ENCODE assay signal across 15 cellular contexts in the genomic region with DNA sequence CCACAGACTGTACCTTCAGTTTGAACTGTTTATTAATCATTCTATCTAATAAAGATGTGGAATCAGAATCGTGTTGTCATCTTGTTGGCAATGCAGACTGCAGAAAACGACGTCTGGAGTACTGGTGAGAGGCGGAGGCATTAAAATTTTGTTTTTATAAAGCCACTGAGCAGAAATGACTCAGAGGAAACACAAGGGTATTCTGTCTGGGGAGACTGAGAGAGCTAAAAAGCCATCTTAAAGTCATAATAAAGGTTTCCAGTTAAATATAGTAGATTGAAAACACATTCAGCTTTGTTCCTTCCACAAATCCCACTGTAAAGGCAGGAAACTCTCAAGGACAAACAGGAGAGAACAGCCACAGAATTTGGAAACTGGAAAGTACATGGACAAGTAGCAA.
DNase-seq lines count a peak whose midpoint lies in the region; ATAC-seq and TF ChIP-seq lines count a peak whose summit lies in the region.
"Had no signal": no experiment of that assay in that cellular context is flagged by ENCODE, and none has a peak within 500 bp of the region (broad histone marks: within the 10 kb centered on the region; RNA-seq: fewer than 3 reads in every experiment).

No MANE protein-coding gene starts in this region.

- H3K27ac Mint-ChIP-seq in activated CD4-positive, alpha-beta memory T cell treated with anti-CD3 and anti-CD28 coated beads, Interleukin-2, amount 10 ng/mL, durations not matched to agents 7 days and 5 days: peak overlapping the region; percentile 17
- no peak overlapping the region for H3K27ac Mint-ChIP-seq in activated CD4-positive, alpha-beta memory T cell treated with anti-CD3 and anti-CD28 coated beads for 36 hours
- H3K27ac Mint-ChIP-seq in T-helper 17 cell: peak overlapping the region; percentile 6
- peak overlapping the region; percentile 1 for H3K27ac Mint-ChIP-seq in stimulated activated effector memory CD8-positive, alpha-beta T cell treated with anti-CD3 and anti-CD28 coated beads, Interleukin-12 subunit alpha, Interleukin-12 subunit beta, amount 100 ng/mL, for 72 hours
- H3K27ac Mint-ChIP-seq: activated T-helper 1 cell treated with anti-CD3 and anti-CD28 coated beads, Interleukin-12 subunit alpha, Interleukin-12 subunit beta, Interleukin-2, Interleukin-4 antibody, amounts not matched to agents 30 ng/mL and 10 ng/mL and 1 ng/mL, durations not matched to agents 14 hours and 24 hours and 36 hours had no signal

- intact Hi-C loops in activated CD4-positive, alpha-beta memory T cell treated with anti-CD3 and anti-CD28 coated beads for 36 hours (cut with micrococcal nuclease): no loop called here
- intact Hi-C loops in PC-3 (cut with micrococcal nuclease): no loop called here

- H3K9me3 ChIP-seq in T-helper 17 cell (ENCODE audit: control insufficient read depth, low read length, poor library complexity, severe bottlenecking) (no peaks in the 10 kb centered on the region), PC-3 (ENCODE audit: low read length) (no peaks in the 10 kb centered on the region)

- DNase-seq in activated CD4-positive, alpha-beta memory T cell treated with anti-CD3 and anti-CD28 coated beads, Interleukin-2, amount 10 ng/mL, durations not matched to agents 7 days and 5 days: no peak
- no peak for DNase-seq in activated CD4-positive, alpha-beta memory T cell treated with anti-CD3 and anti-CD28 coated beads for 36 hours
- no peak for DNase-seq in T-helper 17 cell
- DNase-seq in fibroblast of the aortic adventitia (ENCODE audit: low read depth): peak; percentile 44
- no peak for DNase-seq in stimulated activated effector memory CD8-positive, alpha-beta T cell treated with anti-CD3 and anti-CD28 coated beads, Interleukin-12 subunit alpha, Interleukin-12 subunit beta, amount 100 ng/mL, for 72 hours (ENCODE audit: low spot score in 2 of 2)
- no peak for DNase-seq in caudate nucleus (lab: John Stamatoyannopoulos, UW)
- no peak for DNase-seq in PC-3
- DNase-seq: naive thymus-derived CD4-positive, alpha-beta T cell; NCI-H1930; NK-92 treated with Interleukin-12 subunit alpha and Interleukin-12 subunit beta, amount 100 ng/mL, for 24 hours; right lobe of liver had no signal

- H3K79me2 ChIP-seq in PC-3 (ENCODE audit: low read length): no peaks in the 10 kb centered on the region

- ATAC-seq in T-helper 17 cell: no peak
- ATAC-seq in stimulated activated effector memory CD8-positive, alpha-beta T cell treated with anti-CD3 and anti-CD28 coated beads, Interleukin-12 subunit alpha, Interleukin-12 subunit beta, amount 100 ng/mL, for 72 hours: peak; percentile 58
- no peak for ATAC-seq in PC-3
- ATAC-seq in GM21717 (IDR thresholded peaks at IDR 0.05; ENCODE audit: unreplicated experiment): no peak
- ATAC-seq: naive thymus-derived CD4-positive, alpha-beta T cell; right lobe of liver had no signal

- no peaks in the 10 kb centered on the region for H3K4me1 ChIP-seq in PC-3 (ENCODE audit: insufficient read depth, low read length)

- H3K27ac ChIP-seq in caudate nucleus (ENCODE audit: low read depth, low read length) (no peak overlapping the region), PC-3 (ENCODE audit: low read length) (no peak overlapping the region)
- H3K27ac ChIP-seq: esophagus muscularis mucosa, right lobe of liver had no signal

- BruUV-seq in PC-3 (replicated peaks; lab: Mats Ljungman, UMichigan): no TSS peak

- H3F3A ChIP-seq in PC-3 (ENCODE audit: low read length, unreplicated experiment): no peaks in the 10 kb centered on the region

- peaks cover 21% of the 10 kb centered on the region for H3K4me1 Mint-ChIP-seq in activated CD4-positive, alpha-beta memory T cell treated with anti-CD3 and anti-CD28 coated beads, Interleukin-2, amount 10 ng/mL, durations not matched to agents 7 days and 5 days
- H3K4me1 Mint-ChIP-seq in activated CD4-positive, alpha-beta memory T cell treated with anti-CD3 and anti-CD28 coated beads for 36 hours (ENCODE audit: low read depth): peaks cover 8% of the 10 kb centered on the region
- peaks cover 3% of the 10 kb centered on the region for H3K4me1 Mint-ChIP-seq in T-helper 17 cell
- peaks cover 9% of the 10 kb centered on the region for H3K4me1 Mint-ChIP-seq in stimulated activated effector memory CD8-positive, alpha-beta T cell treated with anti-CD3 and anti-CD28 coated beads, Interleukin-12 subunit alpha, Interleukin-12 subunit beta, amount 100 ng/mL, for 72 hours
- H3K4me1 Mint-ChIP-seq: central memory CD8-positive, alpha-beta T cell had no signal

- no peaks in the 10 kb centered on the region for H3K9me2 ChIP-seq in PC-3 (replicated peaks; ENCODE audit: low read length)

- no peak overlapping the region for H2AFZ ChIP-seq in PC-3 (ENCODE audit: low read length)

- no peak overlapping the region for H3K4me3 Mint-ChIP-seq in activated CD4-positive, alpha-beta memory T cell treated with anti-CD3 and anti-CD28 coated beads, Interleukin-2, amount 10 ng/mL, durations not matched to agents 7 days and 5 days
- H3K4me3 Mint-ChIP-seq in activated CD4-positive, alpha-beta memory T cell treated with anti-CD3 and anti-CD28 coated beads for 36 hours: no peak overlapping the region
- H3K4me3 Mint-ChIP-seq in T-helper 17 cell: no peak overlapping the region
- no peak overlapping the region for H3K4me3 Mint-ChIP-seq in stimulated activated effector memory CD8-positive, alpha-beta T cell treated with anti-CD3 and anti-CD28 coated beads, Interleukin-12 subunit alpha, Interleukin-12 subunit beta, amount 100 ng/mL, for 72 hours
- H3K4me3 Mint-ChIP-seq: activated T-helper 1 cell treated with anti-CD3 and anti-CD28 coated beads, Interleukin-12 subunit alpha, Interleukin-12 subunit beta, Interleukin-2, Interleukin-4 antibody, amounts not matched to agents 30 ng/mL and 10 ng/mL and 1 ng/mL, durations not matched to agents 14 hours and 24 hours and 36 hours; central memory CD8-positive, alpha-beta T cell; naive thymus-derived CD4-positive, alpha-beta T cell had no signal

- H3K36me3 Mint-ChIP-seq in activated CD4-positive, alpha-beta memory T cell treated with anti-CD3 and anti-CD28 coated beads, Interleukin-2, amount 10 ng/mL, durations not matched to agents 7 days and 5 days (ENCODE audit: low read depth): peaks cover 42% of the 10 kb centered on the region
- H3K36me3 Mint-ChIP-seq in activated CD4-positive, alpha-beta memory T cell treated with anti-CD3 and anti-CD28 coated beads for 36 hours: peaks cover 22% of the 10 kb centered on the region
- H3K36me3 Mint-ChIP-seq in T-helper 17 cell (ENCODE audit: low read depth): peaks cover 5% of the 10 kb centered on the region
- peaks cover 8% of the 10 kb centered on the region for H3K36me3 Mint-ChIP-seq in stimulated activated effector memory CD8-positive, alpha-beta T cell treated with anti-CD3 and anti-CD28 coated beads, Interleukin-12 subunit alpha, Interleukin-12 subunit beta, amount 100 ng/mL, for 72 hours

- no peaks in the 10 kb centered on the region for H3K27me3 Mint-ChIP-seq in activated CD4-positive, alpha-beta memory T cell treated with anti-CD3 and anti-CD28 coated beads, Interleukin-2, amount 10 ng/mL, durations not matched to agents 7 days and 5 days
- H3K27me3 Mint-ChIP-seq in activated CD4-positive, alpha-beta memory T cell treated with anti-CD3 and anti-CD28 coated beads for 36 hours: no peaks in the 10 kb centered on the region
- H3K27me3 Mint-ChIP-seq in T-helper 17 cell: no peaks in the 10 kb centered on the region
- H3K27me3 Mint-ChIP-seq: central memory CD8-positive, alpha-beta T cell; naive thymus-derived CD4-positive, alpha-beta T cell had no signal

- no peak overlapping the region for H3K9ac ChIP-seq in PC-3 (ENCODE audit: low read length)

- CTCF ChIA-PET in activated CD4-positive, alpha-beta memory T cell treated with anti-CD3 and anti-CD28 coated beads, Interleukin-2, amount 10 ng/mL, durations not matched to agents 7 days and 5 days (lab: Charles Lee): interaction anchor here (0.7 kb wide), 1 partner anchor 20 kb away, joined by 3 read pairs; no protein-coding TSS in a partner anchor
- CTCF ChIA-PET in activated CD4-positive, alpha-beta memory T cell treated with anti-CD3 and anti-CD28 coated beads for 36 hours (lab: Charles Lee): interaction anchor here (1.1 kb wide), 1 partner anchor 23 kb away, joined by 3 read pairs; no protein-coding TSS in a partner anchor
- CTCF ChIA-PET in PC-3 (lab: Charles Lee): no interaction called here

- no peaks in the 10 kb centered on the region for H4K20me1 ChIP-seq in PC-3 (ENCODE audit: low read length)

- peaks cover 21% of the 10 kb centered on the region for H3K9me3 Mint-ChIP-seq in activated CD4-positive, alpha-beta memory T cell treated with anti-CD3 and anti-CD28 coated beads, Interleukin-2, amount 10 ng/mL, durations not matched to agents 7 days and 5 days
- peaks cover 28% of the 10 kb centered on the region for H3K9me3 Mint-ChIP-seq in activated CD4-positive, alpha-beta memory T cell treated with anti-CD3 and anti-CD28 coated beads for 36 hours
- peaks cover 17% of the 10 kb centered on the region for H3K9me3 Mint-ChIP-seq in stimulated activated effector memory CD8-positive, alpha-beta T cell treated with anti-CD3 and anti-CD28 coated beads, Interleukin-12 subunit alpha, Interleukin-12 subunit beta, amount 100 ng/mL, for 72 hours

- no peak for TF ChIP-seq CTCF in fibroblast of the aortic adventitia (IDR thresholded peaks at IDR 0.05; ENCODE audit: insufficient read depth, low read length)
- TF ChIP-seq CTCF in PC-3 (conservative IDR thresholded peaks at IDR 0.05; ENCODE audit: low read depth, low read length): no peak

- H3K36me3 ChIP-seq in PC-3 (ENCODE audit: low read depth, low read length): no peaks in the 10 kb centered on the region
- H3K36me3 ChIP-seq: right lobe of liver had no signal

- no peak overlapping the region for H3K4me3 ChIP-seq in fibroblast of the aortic adventitia (ENCODE audit: low read depth, low read length)
- no peak overlapping the region for H3K4me3 ChIP-seq in PC-3 (ENCODE audit: low read length)
- H3K4me3 ChIP-seq: esophagus muscularis mucosa, right lobe of liver had no signal

- no peak overlapping the region for H3K4me2 ChIP-seq in PC-3 (ENCODE audit: low read length)

- POLR2A ChIA-PET in activated CD4-positive, alpha-beta memory T cell treated with anti-CD3 and anti-CD28 coated beads, Interleukin-2, amount 10 ng/mL, durations not matched to agents 7 days and 5 days (lab: Charles Lee): interaction anchor here (1.0 kb wide), 1 partner anchor 14 kb away, joined by 3 read pairs; no protein-coding TSS in a partner anchor
- POLR2A ChIA-PET in activated CD4-positive, alpha-beta memory T cell treated with anti-CD3 and anti-CD28 coated beads for 36 hours (lab: Charles Lee): interaction anchor here (1.2 kb wide), 1 partner anchor 21 kb away, joined by 7 read pairs; no protein-coding TSS in a partner anchor
- POLR2A ChIA-PET in PC-3 (lab: Charles Lee; ENCODE audit: unreplicated experiment): no interaction called here

- H3K27me3 ChIP-seq in PC-3 (ENCODE audit: low read length): no peaks in the 10 kb centered on the region
- H3K27me3 ChIP-seq: esophagus muscularis mucosa, right lobe of liver had no signal
